20 cellular contexts compared by ENCODE assay signal in genomic region chr13:44120814-44121505, GRCh38.
DNase-seq lines count a peak whose midpoint lies in the region; ATAC-seq and TF ChIP-seq lines count a peak whose summit lies in the region.
"Had no signal": no experiment of that assay in that cellular context is flagged by ENCODE, and none has a peak within 500 bp of the region (broad histone marks: within the 10 kb centered on the region; RNA-seq: fewer than 3 reads in every experiment).

No MANE protein-coding gene starts in this region.

- H3K4me3 Mint-ChIP-seq in nephron = no peak overlapping the region

- TF ChIP-seq EP300 in esophagus muscularis mucosa (IDR thresholded peaks at IDR 0.05) (no peak), tibial nerve (IDR thresholded peaks at IDR 0.05) (no peak)

- H3K27me3 ChIP-seq in esophagus muscularis mucosa (no peaks in the 10 kb centered on the region), tibial artery (no peaks in the 10 kb centered on the region), tibial nerve (no peaks in the 10 kb centered on the region)
- H3K27me3 ChIP-seq: SJCRH30 had no signal

- peak overlapping the region; percentile 58 to 64 (median 62) for H3K27ac Mint-ChIP-seq in nephron

- DNase-seq in caudate nucleus (lab: John Stamatoyannopoulos, UW) = peak in 2 of 61 donors; percentile 5 to 9
- peak; percentile 29 for DNase-seq in esophagus muscularis mucosa (ENCODE audit: extremely low spot score)
- DNase-seq in tibial artery = no peak
- DNase-seq in SKM-1 (lab: John Stamatoyannopoulos, UW; ENCODE audit: unreplicated experiment) = no peak
- no peak for DNase-seq in tibial nerve (ENCODE audit: low spot score in 2 of 2)
- DNase-seq in NCI-H345 treated with DMSO at 0.1 percent for 48 hours (lab: John Stamatoyannopoulos, UW; ENCODE audit: unreplicated experiment) = no peak
- DNase-seq: ACHN, COR-L47, DMS 273 treated with DMSO at 0.1 percent for 48 hours, NCI-H1105 treated with DMSO at 0.1 percent for 48 hours, NCI-H187, NCI-H2107, NCI-H2227 treated with DMSO at 0.1 percent for 48 hours, NCI-H524 treated with DMSO at 0.1 percent for 48 hours, PC-3, SJCRH30 had no signal

- H3K4me1 Mint-ChIP-seq in nephron = peaks cover 42% of the 10 kb centered on the region

- no peak for ATAC-seq in HG02759 (IDR thresholded peaks at IDR 0.05; ENCODE audit: unreplicated experiment)
- ATAC-seq: PC-3 had no signal

- H3K36me3 Mint-ChIP-seq in nephron (ENCODE audit: low read depth) = peaks cover 4% of the 10 kb centered on the region

- TF ChIP-seq CTCF in esophagus muscularis mucosa (IDR thresholded peaks at IDR 0.05) (no peak), nephron (IDR thresholded peaks at IDR 0.05; ENCODE audit: unreplicated experiment in 3 of 3) (no peak), tibial artery (IDR thresholded peaks at IDR 0.05) (no peak), tibial nerve (IDR thresholded peaks at IDR 0.05) (no peak)

- peaks cover 12% of the 10 kb centered on the region for H3K9me3 Mint-ChIP-seq in nephron

- H3K4me1 ChIP-seq in esophagus muscularis mucosa (peaks cover 14 to 19% (median 16%) of the 10 kb centered on the region in 4 donors), tibial artery (peaks cover 0 to 51% (median 29%) of the 10 kb centered on the region in 4 donors), tibial nerve (peaks cover 0 to 42% (median 9%) of the 10 kb centered on the region in 4 donors)

- H3K36me3 ChIP-seq in esophagus muscularis mucosa (no peaks in the 10 kb centered on the region), tibial artery (no peaks in the 10 kb centered on the region), tibial nerve (no peaks in the 10 kb centered on the region)
- H3K36me3 ChIP-seq: SJCRH30 had no signal

- intact Hi-C loops in esophagus muscularis mucosa (cut with DNase I) (no loop called here), tibial artery (cut with DNase I; ENCODE audit: low total_unique reads) (no loop called here)

- H3K4me3 ChIP-seq in esophagus muscularis mucosa (no peak overlapping the region), tibial artery (no peak overlapping the region), tibial nerve (no peak overlapping the region)
- H3K4me3 ChIP-seq: SJCRH30 had no signal

- TF ChIP-seq POLR2A in esophagus muscularis mucosa (IDR thresholded peaks at IDR 0.05; ENCODE audit: low read depth) (no peak), tibial nerve (IDR thresholded peaks at IDR 0.05) (no peak)

- 87% methylated on average over 8 of the region's 8 CpGs for WGBS in esophagus muscularis mucosa
- WGBS in tibial nerve, 2 donors = 21 to 28% methylated on average over 8 of the region's 8 CpGs

- H3K9me3 ChIP-seq in esophagus muscularis mucosa (peaks cover 0 to 3% (median 0%) of the 10 kb centered on the region in 4 donors), tibial artery (peaks cover 0 to 6% (median 0%) of the 10 kb centered on the region in 3 donors), tibial nerve (peaks cover 0 to 5% (median 1%) of the 10 kb centered on the region in 4 donors)
- H3K9me3 ChIP-seq: SJCRH30 had no signal

- H3K27ac ChIP-seq in caudate nucleus (ENCODE audit: low read depth, low read length) (peak overlapping the region; percentile 49), esophagus muscularis mucosa (replicated peaks in 1 of 4) (no peak overlapping the region), tibial artery (peak overlapping the region; percentile 60 to 63), tibial nerve (peak overlapping the region in 2 of 4 donors; percentile 66 to 69)
- H3K27ac ChIP-seq: C4-2B, RWPE1, SJCRH30 had no signal

- H3K27me3 Mint-ChIP-seq in nephron (ENCODE audit: low read depth) = no peaks in the 10 kb centered on the region

Comparison
In these comparisons a context has a peak if more than half of its experiments do, and no peak if none do; other contexts are left out.
1. H3K27ac ChIP-seq: peak in caudate nucleus (single experiment) and tibial artery (2 of 2); none in esophagus muscularis mucosa (0 of 4).